7 cellular contexts compared by ENCODE assay signal in the genomic region with DNA sequence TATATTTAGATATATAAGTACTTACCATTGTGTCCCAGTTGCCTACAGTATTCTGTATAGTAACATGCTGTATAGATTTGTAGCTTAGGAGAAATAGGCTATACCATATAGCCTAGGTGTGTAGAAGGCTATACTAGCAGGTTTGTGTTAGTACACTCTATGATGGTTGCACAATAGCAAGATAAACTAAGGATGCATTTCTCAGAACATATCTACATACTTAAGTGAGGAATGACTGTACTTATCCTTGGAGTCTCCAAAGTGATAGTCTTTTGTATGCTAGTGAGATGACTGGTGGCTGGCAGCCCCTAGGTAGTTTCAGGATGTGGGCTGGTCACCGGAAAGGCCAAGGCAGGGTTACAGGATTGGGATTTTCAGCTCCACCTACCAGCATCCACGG.
"Had no signal": no experiment of that assay in that cellular context is flagged by ENCODE, and none has a peak within 500 bp of the region (broad histone marks: within the 10 kb centered on the region; RNA-seq: fewer than 3 reads in every experiment).

No MANE protein-coding gene starts in this region.

- H3K27ac Mint-ChIP-seq: H9 had no signal

- H3K4me1 Mint-ChIP-seq: H9 had no signal

- DNase-seq: GM23248, GOT3, H9, HCEC 1CT, KG1 had no signal

- FAIRE-seq: HTR-8/SVneo, K562 had no signal

- H3K27ac ChIP-seq: GM23248 had no signal

- H2AFZ ChIP-seq: GM23248 had no signal

- ATAC-seq: K562 had no signal

- H3K4me3 ChIP-seq: GM23248, K562 had no signal

- H3K9me3 Mint-ChIP-seq: H9 had no signal

- H3K9ac ChIP-seq: GM23248 had no signal

- H3K4me3 Mint-ChIP-seq: H9 had no signal
